Comparison of ENCODE assay signal across 11 cellular contexts in genomic region chr14:51869426-51870113, GRCh38. TPM values are rescaled to one million over a fixed set of nuclear protein-coding genes. Genes with fewer than 3 reads are reported as not detected.
A peak's percentile ranks its signal among the peaks of the same experiment; 100 is the strongest.
DNase-seq lines count a peak whose midpoint lies in the region; ATAC-seq and TF ChIP-seq lines count a peak whose summit lies in the region.
"Had no signal": no experiment of that assay in that cellular context is flagged by ENCODE, and none has a peak within 500 bp of the region (broad histone marks: within the 10 kb centered on the region; RNA-seq: fewer than 3 reads in every experiment).

No MANE protein-coding gene starts in this region.

- no peaks in the 10 kb centered on the region for H3K9me3 Mint-ChIP-seq in naive thymus-derived CD8-positive, alpha-beta T cell
- no peaks in the 10 kb centered on the region for H3K9me3 Mint-ChIP-seq in stimulated activated naive CD8-positive, alpha-beta T cell treated with anti-CD3 and anti-CD28 coated beads, Interleukin-15, Interleukin-2, amounts not matched to agents 100 ng/mL and 50 ng/mL, for 24 hours
- H3K9me3 Mint-ChIP-seq in chondrocyte (ENCODE audit: low read depth): no peaks in the 10 kb centered on the region

- no peak overlapping the region for H3K56ac ChIP-seq in mesendoderm (ENCODE audit: low read length)

- no peak for TF ChIP-seq CTCF in chondrocyte (IDR thresholded peaks at IDR 0.05)

- no peaks in the 10 kb centered on the region for H3K27me3 ChIP-seq in mesendoderm (ENCODE audit: insufficient read depth, low read length, poor library complexity)
- H3K27me3 ChIP-seq: esophagus muscularis mucosa had no signal

- no peak overlapping the region for H4K5ac ChIP-seq in mesendoderm (ENCODE audit: low read length)

- no peak for ATAC-seq in naive thymus-derived CD8-positive, alpha-beta T cell

- H3K4me3 Mint-ChIP-seq in naive thymus-derived CD8-positive, alpha-beta T cell: peak overlapping the region in 5 of 10 donors; percentile 23 to 65 (median 35)
- peak overlapping the region; percentile 47 for H3K4me3 Mint-ChIP-seq in stimulated activated naive CD8-positive, alpha-beta T cell treated with anti-CD3 and anti-CD28 coated beads, Interleukin-15, Interleukin-2, amounts not matched to agents 100 ng/mL and 50 ng/mL, for 24 hours
- H3K4me3 Mint-ChIP-seq in chondrocyte (ENCODE audit: unreplicated experiment): no peak overlapping the region

- no peak overlapping the region for H3K4ac ChIP-seq in mesendoderm (ENCODE audit: low read depth, low read length)

- no peak overlapping the region for H2BK120ac ChIP-seq in mesendoderm (ENCODE audit: low read depth, low read length)

- H3K27ac ChIP-seq in mesendoderm (ENCODE audit: low read depth, low read length): no peak overlapping the region
- H3K27ac ChIP-seq: esophagus muscularis mucosa, WERI-Rb-1 had no signal

- H3K79me1 ChIP-seq in mesendoderm (ENCODE audit: low read length): no peaks in the 10 kb centered on the region

- H3K4me3 ChIP-seq in mesendoderm (ENCODE audit: low read length): no peak overlapping the region
- H3K4me3 ChIP-seq: esophagus muscularis mucosa had no signal

- H3K36me3 ChIP-seq in mesendoderm (ENCODE audit: control insufficient read depth, insufficient read depth, low read length): no peaks in the 10 kb centered on the region
- H3K36me3 ChIP-seq: esophagus muscularis mucosa, WERI-Rb-1 had no signal

- H3K9ac ChIP-seq in mesendoderm (ENCODE audit: low read length): no peak overlapping the region

- no peak overlapping the region for H4K8ac ChIP-seq in mesendoderm (ENCODE audit: low read depth, low read length)

- no peak overlapping the region for H2AK5ac ChIP-seq in mesendoderm (ENCODE audit: low read length)

- no peak overlapping the region for H3K18ac ChIP-seq in mesendoderm (ENCODE audit: low read length)

- no peak overlapping the region for H3K23ac ChIP-seq in mesendoderm (ENCODE audit: low read length)

- H3K79me2 ChIP-seq in mesendoderm (ENCODE audit: control insufficient read depth, insufficient read depth, low read length): no peaks in the 10 kb centered on the region

- H2BK15ac ChIP-seq in mesendoderm (replicated peaks; ENCODE audit: low read depth): no peak overlapping the region

- DNase-seq in T-helper 2 cell (peak in 4 of 5 experiments; percentile 30 to 90 (median 42)), GDM1 (lab: John Stamatoyannopoulos, UW) (no peak), chondrocyte (ENCODE audit: low spot score) (no peak), mesendoderm (no peak)
- DNase-seq in activated T-cell treated with anti-CD3 and anti-CD28 coated beads, Interleukin-2, amount 50 U/mL, for 1 hour: peak; percentile 65
- peak in 1 of 10 donors; percentile 15 for DNase-seq in naive thymus-derived CD8-positive, alpha-beta T cell
- DNase-seq: DMS53, NCI-H2081, WERI-Rb-1 had no signal

- POLR2A ChIA-PET in naive thymus-derived CD8-positive, alpha-beta T cell (lab: Charles Lee): interaction anchor here (2.8 kb wide), 1 partner anchor 22 kb away, joined by 17 read pairs; no protein-coding TSS in a partner anchor

- peaks cover 3% of the 10 kb centered on the region for H3K4me1 ChIP-seq in mesendoderm (ENCODE audit: control insufficient read depth, low read depth, low read length)

- H3K27me3 Mint-ChIP-seq in naive thymus-derived CD8-positive, alpha-beta T cell: no peaks in the 10 kb centered on the region
- H3K27me3 Mint-ChIP-seq in stimulated activated naive CD8-positive, alpha-beta T cell treated with anti-CD3 and anti-CD28 coated beads, Interleukin-15, Interleukin-2, amounts not matched to agents 100 ng/mL and 50 ng/mL, for 24 hours: no peaks in the 10 kb centered on the region
- H3K27me3 Mint-ChIP-seq in chondrocyte (ENCODE audit: low read depth): no peaks in the 10 kb centered on the region

- peak overlapping the region in 7 of 10 donors; percentile 37 to 88 (median 76) for H3K27ac Mint-ChIP-seq in naive thymus-derived CD8-positive, alpha-beta T cell
- H3K27ac Mint-ChIP-seq in stimulated activated naive CD8-positive, alpha-beta T cell treated with anti-CD3 and anti-CD28 coated beads, Interleukin-15, Interleukin-2, amounts not matched to agents 100 ng/mL and 50 ng/mL, for 24 hours: no peak overlapping the region
- H3K27ac Mint-ChIP-seq in chondrocyte (ENCODE audit: unreplicated experiment): no peak overlapping the region

- H3K4me1 Mint-ChIP-seq in naive thymus-derived CD8-positive, alpha-beta T cell: peaks cover 27 to 45% (median 41%) of the 10 kb centered on the region in 4 donors
- H3K4me1 Mint-ChIP-seq in stimulated activated naive CD8-positive, alpha-beta T cell treated with anti-CD3 and anti-CD28 coated beads, Interleukin-15, Interleukin-2, amounts not matched to agents 100 ng/mL and 50 ng/mL, for 24 hours (ENCODE audit: low read depth): peaks cover 29% of the 10 kb centered on the region
- peaks cover 11% of the 10 kb centered on the region for H3K4me1 Mint-ChIP-seq in chondrocyte (ENCODE audit: low read depth)

- H3K4me2 ChIP-seq in mesendoderm (ENCODE audit: low read length): no peak overlapping the region

- peaks cover 0 to 14% (median 7%) of the 10 kb centered on the region in 3 donors for H3K36me3 Mint-ChIP-seq in naive thymus-derived CD8-positive, alpha-beta T cell
- peaks cover 9% of the 10 kb centered on the region for H3K36me3 Mint-ChIP-seq in stimulated activated naive CD8-positive, alpha-beta T cell treated with anti-CD3 and anti-CD28 coated beads, Interleukin-15, Interleukin-2, amounts not matched to agents 100 ng/mL and 50 ng/mL, for 24 hours (ENCODE audit: low read depth)
- H3K36me3 Mint-ChIP-seq in chondrocyte (ENCODE audit: low read depth): no peaks in the 10 kb centered on the region

- WGBS in mesendoderm (ENCODE audit: extremely low coverage, insufficient coverage, low lambda C conversion rate): no CpG with 5 or more reads among the region's 9 CpGs

- H2BK5ac ChIP-seq in mesendoderm (ENCODE audit: low read length): no peak overlapping the region

RNA-seq across cellular contexts. Expression of gene GNG2, which starts 9.2 kb away (rescaled TPM):
- total RNA-seq in naive thymus-derived CD8-positive, alpha-beta T cell: 10 to 100 TPM; 57.8 to 66.7 TPM
- 100 to 1,000 TPM; 115 to 172 (median 122) TPM for polyA plus RNA-seq in naive thymus-derived CD8-positive, alpha-beta T cell
- 2.4 to 5.1 TPM (median 2.9 TPM) in 3 replicates for total RNA-seq in chondrocyte
- 10.6 TPM for polyA plus RNA-seq in mesendoderm (2013, experiment 1 of 2)
- 10.4 TPM for polyA plus RNA-seq in mesendoderm (2013, experiment 2 of 2)

Comparison
In these comparisons a context has a peak if more than half of its experiments do, and no peak if none do; other contexts are left out.
1. DNase-seq: peak in T-helper 2 cell (4 of 5) and activated T-cell treated with anti-CD3 and anti-CD28 coated beads, Interleukin-2, amount 50 U/mL, for 1 hour (single experiment); none in GDM1 (single experiment), chondrocyte (single experiment) and mesendoderm (single experiment).
2. H3K27ac Mint-ChIP-seq: peak in naive thymus-derived CD8-positive, alpha-beta T cell (7 of 10); none in stimulated activated naive CD8-positive, alpha-beta T cell treated with anti-CD3 and anti-CD28 coated beads, Interleukin-15, Interleukin-2, amounts not matched to agents 100 ng/mL and 50 ng/mL, for 24 hours (single experiment) and chondrocyte (single experiment).